In the genomic region with DNA sequence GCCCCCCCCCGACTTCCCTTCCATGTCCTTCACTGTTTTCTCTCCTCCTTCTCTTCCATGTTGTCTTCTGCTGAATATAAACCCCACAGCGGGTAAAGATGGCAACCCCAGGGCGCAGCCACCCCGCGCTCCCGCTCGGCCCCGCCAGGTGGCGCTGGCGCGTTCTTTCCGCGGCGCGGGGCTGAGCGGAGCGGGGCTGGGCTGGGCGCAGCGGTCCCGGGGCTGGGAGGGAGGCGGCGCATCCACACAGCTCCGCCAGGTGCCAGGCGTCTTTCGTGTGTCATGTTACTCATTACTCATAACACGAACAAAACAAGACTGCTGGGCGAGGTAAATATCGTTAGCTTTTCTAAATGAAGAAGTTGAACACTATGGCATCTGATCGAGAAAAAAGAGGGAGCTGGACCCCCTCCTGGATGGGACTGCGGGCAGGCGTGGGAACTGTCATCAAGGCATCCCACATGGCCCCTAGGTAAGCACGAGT, we compare ENCODE assay signal across 9 cellular contexts.
DNase-seq lines count a peak whose midpoint lies in the region; ATAC-seq and TF ChIP-seq lines count a peak whose summit lies in the region.
"Had no signal": no experiment of that assay in that cellular context is flagged by ENCODE, and none has a peak within 500 bp of the region (broad histone marks: within the 10 kb centered on the region; RNA-seq: fewer than 3 reads in every experiment).

No MANE protein-coding gene starts in this region.

- H4K8ac ChIP-seq in mesenchymal stem cell (ENCODE audit: low read length): no peak overlapping the region

- H3K36me3 Mint-ChIP-seq in endothelial cell (ENCODE audit: low read depth, unreplicated experiment) (peaks cover 3% of the 10 kb centered on the region), progenitor cell of endocrine pancreas (ENCODE audit: insufficient read depth) (no peaks in the 10 kb centered on the region)
- H3K36me3 Mint-ChIP-seq: memory B cell had no signal

- H3K4me3 ChIP-seq in tibial artery (no peak overlapping the region), mesenchymal stem cell (ENCODE audit: insufficient read depth in 1 of 2, low read depth in 1 of 2, low read length in 2 of 2) (peak overlapping the region in 1 of 2 experiments; percentile 39)

- H3K27ac Mint-ChIP-seq in endothelial cell (ENCODE audit: unreplicated experiment) (no peak overlapping the region), progenitor cell of endocrine pancreas (no peak overlapping the region)
- H3K27ac Mint-ChIP-seq: memory B cell had no signal

- H3K9me3 Mint-ChIP-seq in endothelial cell (ENCODE audit: unreplicated experiment) (no peaks in the 10 kb centered on the region), progenitor cell of endocrine pancreas (ENCODE audit: low read depth) (no peaks in the 10 kb centered on the region)

- H3K9me3 ChIP-seq in tibial artery (no peaks in the 10 kb centered on the region), mesenchymal stem cell (ENCODE audit: control insufficient read depth, low read length) (no peaks in the 10 kb centered on the region)

- no peak overlapping the region for H2BK5ac ChIP-seq in mesenchymal stem cell (ENCODE audit: low read depth, low read length, poor library complexity, severe bottlenecking)

- H3K9ac ChIP-seq in mesenchymal stem cell (ENCODE audit: low read length): no peak overlapping the region

- intact Hi-C loops in tibial artery (cut with DNase I; ENCODE audit: low total_unique reads): no loop called here

- no peak overlapping the region for H3K18ac ChIP-seq in mesenchymal stem cell (ENCODE audit: low read depth in 1 of 2, low read length in 2 of 2)

- H2BK120ac ChIP-seq in mesenchymal stem cell (ENCODE audit: low read depth, low read length): no peak overlapping the region

- DNase-seq in DMS153 (lab: John Stamatoyannopoulos, UW): peak; percentile 49
- peak; percentile 70 to 97 for DNase-seq in NCI-H526 (lab: John Stamatoyannopoulos, UW)
- DNase-seq in endothelial cell (ENCODE audit: low spot score): peak; percentile 83
- peak; percentile 37 for DNase-seq in progenitor cell of endocrine pancreas (ENCODE audit: low spot score, unreplicated experiment)
- no peak for DNase-seq in tibial artery
- DNase-seq in mesenchymal stem cell: no peak

- WGBS in mesenchymal stem cell: 17% methylated on average over 26 of the region's 32 CpGs

- ATAC-seq in GM19463 (IDR thresholded peaks at IDR 0.05; ENCODE audit: unreplicated experiment) (peak; percentile 43), GM21423 (IDR thresholded peaks at IDR 0.05; ENCODE audit: unreplicated experiment) (no peak)

- H3K4ac ChIP-seq in mesenchymal stem cell (ENCODE audit: low read depth in 1 of 2, low read length in 2 of 2): no peak overlapping the region

- no peak overlapping the region for H3K4me3 Mint-ChIP-seq in endothelial cell (ENCODE audit: unreplicated experiment)
- no peak overlapping the region for H3K4me3 Mint-ChIP-seq in progenitor cell of endocrine pancreas (ENCODE audit: low read depth)
- H3K4me3 Mint-ChIP-seq: memory B cell had no signal

- H2AK5ac ChIP-seq in mesenchymal stem cell (ENCODE audit: low read length, severe bottlenecking): no peak overlapping the region

- no peak overlapping the region for H2BK15ac ChIP-seq in mesenchymal stem cell (ENCODE audit: low read depth, poor library complexity, severe bottlenecking)

- no peak overlapping the region for H3K14ac ChIP-seq in mesenchymal stem cell (ENCODE audit: low read length in 2 of 2)

- H3K79me1 ChIP-seq in mesenchymal stem cell (replicated peaks; ENCODE audit: low read length, poor library complexity, severe bottlenecking): no peaks in the 10 kb centered on the region

- H2BK12ac ChIP-seq in mesenchymal stem cell (ENCODE audit: low read length in 2 of 2): no peak overlapping the region

- H3K27ac ChIP-seq in tibial artery (no peak overlapping the region), mesenchymal stem cell (ENCODE audit: low read length, poor library complexity, severe bottlenecking) (no peak overlapping the region)

- no peak overlapping the region for H3K23ac ChIP-seq in mesenchymal stem cell (ENCODE audit: low read length in 2 of 2)

- TF ChIP-seq CTCF in endothelial cell (IDR thresholded peaks at IDR 0.05; ENCODE audit: unreplicated experiment): peak; percentile 93
- TF ChIP-seq CTCF in progenitor cell of endocrine pancreas (IDR thresholded peaks at IDR 0.05; ENCODE audit: unreplicated experiment): peak; percentile 82
- peak in 1 of 2 experiments; percentile 36 for TF ChIP-seq CTCF in tibial artery (IDR thresholded peaks at IDR 0.05)

- H2AFZ ChIP-seq in mesenchymal stem cell (ENCODE audit: low read depth, low read length): no peak overlapping the region

- H3K27me3 ChIP-seq in tibial artery (peaks cover 0 to 48% of the 10 kb centered on the region in 2 donors), mesenchymal stem cell (ENCODE audit: control insufficient read depth in 1 of 2, insufficient read depth in 1 of 2, low read length in 2 of 2) (peaks cover 12 to 60% of the 10 kb centered on the region in 2 experiments)

- no peak overlapping the region for H4K91ac ChIP-seq in mesenchymal stem cell (ENCODE audit: low read length)

- H3K27me3 Mint-ChIP-seq in endothelial cell (ENCODE audit: unreplicated experiment) (peaks cover 9% of the 10 kb centered on the region), progenitor cell of endocrine pancreas (peaks cover 75% of the 10 kb centered on the region)

- no peak overlapping the region for H3K4me2 ChIP-seq in mesenchymal stem cell (ENCODE audit: low read length, poor library complexity, severe bottlenecking)

- H3K36me3 ChIP-seq in tibial artery (no peaks in the 10 kb centered on the region), mesenchymal stem cell (ENCODE audit: control insufficient read depth in 1 of 2, insufficient read depth in 2 of 2, low read depth in 1 of 2, low read length in 2 of 2) (no peaks in the 10 kb centered on the region)

- H3K4me1 Mint-ChIP-seq in endothelial cell (ENCODE audit: unreplicated experiment) (peaks cover 6% of the 10 kb centered on the region), progenitor cell of endocrine pancreas (ENCODE audit: low read depth) (peaks cover 4% of the 10 kb centered on the region)

- H3K4me1 ChIP-seq in tibial artery (peaks cover 0 to 19% (median 13%) of the 10 kb centered on the region in 4 donors), mesenchymal stem cell (ENCODE audit: control insufficient read depth, insufficient read depth, low read depth, low read length) (peaks cover 7% of the 10 kb centered on the region)

Comparison
In these comparisons a context has a peak if more than half of its experiments do, and no peak if none do; other contexts are left out.
1. DNase-seq: peak in DMS153 (single experiment), NCI-H526 (2 of 2), endothelial cell (single experiment) and progenitor cell of endocrine pancreas (single experiment); none in tibial artery (0 of 2) and mesenchymal stem cell (single experiment).